ENCODE assay signal across 9 cellular contexts in the genomic region with DNA sequence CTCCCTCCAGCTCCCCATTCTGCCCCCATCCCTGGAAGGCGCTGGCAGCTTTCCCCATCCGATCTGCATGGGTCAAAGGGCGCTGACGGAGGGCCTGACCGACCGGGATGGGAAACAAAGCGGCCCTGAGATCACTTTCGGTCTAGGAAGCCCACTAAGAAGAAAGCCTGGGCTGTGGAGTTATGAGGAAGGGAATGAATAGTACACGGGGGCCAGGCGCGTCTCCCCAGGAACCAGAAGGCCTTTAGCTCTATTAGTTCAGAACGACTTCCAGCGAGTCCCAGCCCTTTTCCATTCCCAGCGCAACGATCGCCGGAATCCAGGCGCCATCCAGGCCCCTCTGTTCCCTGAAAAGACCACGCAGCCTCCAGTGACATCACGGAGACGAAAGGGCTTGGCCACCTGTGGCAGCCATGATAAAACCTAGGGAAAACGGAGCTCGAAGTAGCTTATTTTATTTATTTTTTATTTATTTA.
A peak's percentile ranks its signal among the peaks of the same experiment; 100 is the strongest.
DNase-seq lines count a peak whose midpoint lies in the region; ATAC-seq lines count a peak whose summit lies in the region.
"Had no signal": no experiment of that assay in that cellular context is flagged by ENCODE, and none has a peak within 500 bp of the region (broad histone marks: within the 10 kb centered on the region; RNA-seq: fewer than 3 reads in every experiment).

No MANE protein-coding gene starts in this region.

- no peaks in the 10 kb centered on the region for H3K4me1 ChIP-seq in iPS DF 6.9 (ENCODE audit: control insufficient read depth, insufficient read depth, low read length)

- H3K27me3 ChIP-seq in iPS DF 6.9 (ENCODE audit: control insufficient read depth, insufficient read depth, low read length) = no peaks in the 10 kb centered on the region

- H3K9me3 Mint-ChIP-seq in activated CD4-positive, alpha-beta T cell treated with anti-CD3 and anti-CD28 coated beads for 36 hours (ENCODE audit: low read depth) = no peaks in the 10 kb centered on the region
- no peaks in the 10 kb centered on the region for H3K9me3 Mint-ChIP-seq in activated CD4-positive, alpha-beta memory T cell treated with anti-CD3 and anti-CD28 coated beads for 36 hours
- no peaks in the 10 kb centered on the region for H3K9me3 Mint-ChIP-seq in stimulated activated effector memory CD8-positive, alpha-beta T cell treated with anti-CD3 and anti-CD28 coated beads, Interleukin-12 subunit alpha, Interleukin-12 subunit beta, amount 100 ng/mL, for 72 hours

- no CpG with 5 or more reads among the region's 23 CpGs for WGBS in iPS DF 6.9 (ENCODE audit: insufficient coverage, insufficient read length)

- H3K9me3 ChIP-seq in iPS DF 6.9 (ENCODE audit: control insufficient read depth, insufficient read depth, low read length) = no peaks in the 10 kb centered on the region; the same call in 1 of the 2 replicates

- H3K4me3 ChIP-seq in iPS DF 6.9 (ENCODE audit: low read length) = peak overlapping the region; percentile 6; the same call in 1 of the 2 replicates

- H3K27ac Mint-ChIP-seq in activated CD4-positive, alpha-beta T cell treated with anti-CD3 and anti-CD28 coated beads for 36 hours = peak overlapping the region; percentile 97
- H3K27ac Mint-ChIP-seq in activated CD4-positive, alpha-beta memory T cell treated with anti-CD3 and anti-CD28 coated beads for 36 hours = peak overlapping the region; percentile 54
- no peak overlapping the region for H3K27ac Mint-ChIP-seq in stimulated activated effector memory CD8-positive, alpha-beta T cell treated with anti-CD3 and anti-CD28 coated beads, Interleukin-12 subunit alpha, Interleukin-12 subunit beta, amount 100 ng/mL, for 72 hours

- ATAC-seq in activated CD4-positive, alpha-beta T cell treated with anti-CD3 and anti-CD28 coated beads for 36 hours = no peak
- no peak for ATAC-seq in stimulated activated effector memory CD8-positive, alpha-beta T cell treated with anti-CD3 and anti-CD28 coated beads, Interleukin-12 subunit alpha, Interleukin-12 subunit beta, amount 100 ng/mL, for 72 hours
- ATAC-seq in HG02623 (IDR thresholded peaks at IDR 0.05; ENCODE audit: unreplicated experiment) = no peak
- ATAC-seq in HG03280 (IDR thresholded peaks at IDR 0.05; ENCODE audit: unreplicated experiment) = no peak
- ATAC-seq in GM21529 (IDR thresholded peaks at IDR 0.05; ENCODE audit: unreplicated experiment) = no peak

- no peak overlapping the region for H3K27ac ChIP-seq in iPS DF 6.9 (ENCODE audit: low read length)

- intact Hi-C loops in activated CD4-positive, alpha-beta T cell treated with anti-CD3 and anti-CD28 coated beads for 36 hours (cut with DNase I, micrococcal nuclease) = loop anchor here in 1 of 2 experiments (5.0 kb wide), 5 partner anchors 175 to 865 kb away; a partner anchor contains a TSS
- intact Hi-C loops in activated CD4-positive, alpha-beta memory T cell treated with anti-CD3 and anti-CD28 coated beads for 36 hours (cut with micrococcal nuclease) = loop anchor here (5.0 kb wide), 2 partner anchors 160 to 380 kb away; no protein-coding TSS in a partner anchor

- CTCF ChIA-PET in activated CD4-positive, alpha-beta T cell treated with anti-CD3 and anti-CD28 coated beads for 36 hours (lab: Charles Lee) = interaction anchor here (0.9 to 2.2 kb wide), 2 partner anchors 381 to 383 kb away, joined by 6 read pairs; a partner anchor contains a TSS
- CTCF ChIA-PET in activated CD4-positive, alpha-beta memory T cell treated with anti-CD3 and anti-CD28 coated beads for 36 hours (lab: Charles Lee) = interaction anchor here (1.7 to 2.3 kb wide), 3 partner anchors 16 to 381 kb away, joined by 7 to 8 read pairs (median 8); no protein-coding TSS in a partner anchor

- no peaks in the 10 kb centered on the region; the same call in 1 of the 2 replicates for H3K36me3 ChIP-seq in iPS DF 6.9 (ENCODE audit: control insufficient read depth, insufficient read depth, low read length)

- H3K36me3 Mint-ChIP-seq in activated CD4-positive, alpha-beta T cell treated with anti-CD3 and anti-CD28 coated beads for 36 hours (ENCODE audit: low read depth) = no peaks in the 10 kb centered on the region
- no peaks in the 10 kb centered on the region for H3K36me3 Mint-ChIP-seq in activated CD4-positive, alpha-beta memory T cell treated with anti-CD3 and anti-CD28 coated beads for 36 hours
- no peaks in the 10 kb centered on the region for H3K36me3 Mint-ChIP-seq in stimulated activated effector memory CD8-positive, alpha-beta T cell treated with anti-CD3 and anti-CD28 coated beads, Interleukin-12 subunit alpha, Interleukin-12 subunit beta, amount 100 ng/mL, for 72 hours

- peak overlapping the region; percentile 93 for H3K4me3 Mint-ChIP-seq in activated CD4-positive, alpha-beta T cell treated with anti-CD3 and anti-CD28 coated beads for 36 hours
- H3K4me3 Mint-ChIP-seq in activated CD4-positive, alpha-beta memory T cell treated with anti-CD3 and anti-CD28 coated beads for 36 hours = peak overlapping the region; percentile 95
- H3K4me3 Mint-ChIP-seq in stimulated activated effector memory CD8-positive, alpha-beta T cell treated with anti-CD3 and anti-CD28 coated beads, Interleukin-12 subunit alpha, Interleukin-12 subunit beta, amount 100 ng/mL, for 72 hours = peak overlapping the region; percentile 86

- H3K4me1 Mint-ChIP-seq in activated CD4-positive, alpha-beta T cell treated with anti-CD3 and anti-CD28 coated beads for 36 hours = peaks cover 12% of the 10 kb centered on the region
- peaks cover 16% of the 10 kb centered on the region for H3K4me1 Mint-ChIP-seq in activated CD4-positive, alpha-beta memory T cell treated with anti-CD3 and anti-CD28 coated beads for 36 hours (ENCODE audit: low read depth)
- H3K4me1 Mint-ChIP-seq in stimulated activated effector memory CD8-positive, alpha-beta T cell treated with anti-CD3 and anti-CD28 coated beads, Interleukin-12 subunit alpha, Interleukin-12 subunit beta, amount 100 ng/mL, for 72 hours = peaks cover 25% of the 10 kb centered on the region

- no peaks in the 10 kb centered on the region for H3K27me3 Mint-ChIP-seq in activated CD4-positive, alpha-beta T cell treated with anti-CD3 and anti-CD28 coated beads for 36 hours
- H3K27me3 Mint-ChIP-seq in activated CD4-positive, alpha-beta memory T cell treated with anti-CD3 and anti-CD28 coated beads for 36 hours = no peaks in the 10 kb centered on the region

- POLR2A ChIA-PET in activated CD4-positive, alpha-beta T cell treated with anti-CD3 and anti-CD28 coated beads for 36 hours (lab: Charles Lee) = no interaction called here
- POLR2A ChIA-PET in activated CD4-positive, alpha-beta memory T cell treated with anti-CD3 and anti-CD28 coated beads for 36 hours (lab: Charles Lee) = interaction anchor here (1.3 to 1.5 kb wide), 2 partner anchors 16 to 383 kb away, joined by 4 to 7 read pairs; a partner anchor contains a TSS

- no peak for DNase-seq in activated CD4-positive, alpha-beta T cell treated with anti-CD3 and anti-CD28 coated beads for 36 hours
- DNase-seq in activated CD4-positive, alpha-beta T cell treated with anti-CD3 and anti-CD28 coated beads, Interleukin-2, amount 50 U/mL, for 48 hours = no peak
- DNase-seq in activated CD4-positive, alpha-beta memory T cell treated with anti-CD3 and anti-CD28 coated beads for 36 hours = no peak
- no peak for DNase-seq in iPS DF 6.9 (ENCODE audit: low read depth, low spot score)
- DNase-seq in stimulated activated effector memory CD8-positive, alpha-beta T cell treated with anti-CD3 and anti-CD28 coated beads, Interleukin-12 subunit alpha, Interleukin-12 subunit beta, amount 100 ng/mL, for 72 hours (ENCODE audit: low spot score in 2 of 2) = no peak
- DNase-seq: NCI-H2081 treated with DMSO at 0.1 percent for 48 hours had no signal
